8 cellular contexts compared by ENCODE assay signal in genomic region chr11:27472398-27473016, GRCh38. TPM values are rescaled to one million over a fixed set of nuclear protein-coding genes. Genes with fewer than 3 reads are reported as not detected.
DNase-seq lines count a peak whose midpoint lies in the region; ATAC-seq and TF ChIP-seq lines count a peak whose summit lies in the region.

LGR4 (minus strand) TSS chr11:27472790; CDS start chr11:27472302, 488 bp downstream.

- H3K4me3 Mint-ChIP-seq in activated CD4-positive, alpha-beta memory T cell treated with anti-CD3 and anti-CD28 coated beads, Interleukin-2, amount 10 ng/mL, durations not matched to agents 7 days and 5 days: peak within 1 kb of the TSS; percentile 77

- H3K36me3 ChIP-seq in duodenal mucosa (ENCODE audit: control insufficient read depth in 1 of 2, insufficient read depth in 2 of 2, low read length in 2 of 2): no peaks in the 10 kb centered on the region
- no peaks in the 10 kb centered on the region for H3K36me3 ChIP-seq in right lobe of liver

- peaks cover 6% of the 10 kb centered on the region for H3K4me1 Mint-ChIP-seq in activated CD4-positive, alpha-beta memory T cell treated with anti-CD3 and anti-CD28 coated beads, Interleukin-2, amount 10 ng/mL, durations not matched to agents 7 days and 5 days

- intact Hi-C loops in right lobe of liver (cut with DNase I): loop anchor here in 1 of 2 donors (10.0 kb wide), 1 partner anchor 168 kb away; no protein-coding TSS in a partner anchor

- peaks cover 41% of the 10 kb centered on the region for H3K27me3 Mint-ChIP-seq in activated CD4-positive, alpha-beta memory T cell treated with anti-CD3 and anti-CD28 coated beads, Interleukin-2, amount 10 ng/mL, durations not matched to agents 7 days and 5 days

- H3K27ac ChIP-seq in duodenal mucosa (ENCODE audit: low read depth, low read length) (peak within 1 kb of the TSS; percentile 67), right lobe of liver (peak within 1 kb of the TSS; percentile 89 to 98 (median 97))

- no peaks in the 10 kb centered on the region for H3K9me3 ChIP-seq in duodenal mucosa (ENCODE audit: control insufficient read depth in 1 of 2, low read length in 2 of 2)
- no peaks in the 10 kb centered on the region for H3K9me3 ChIP-seq in right lobe of liver

- no peaks in the 10 kb centered on the region for H3K9me3 Mint-ChIP-seq in activated CD4-positive, alpha-beta memory T cell treated with anti-CD3 and anti-CD28 coated beads, Interleukin-2, amount 10 ng/mL, durations not matched to agents 7 days and 5 days

- TF ChIP-seq CTCF in right lobe of liver (IDR thresholded peaks at IDR 0.05): no peak

- peak; percentile 95 for TF ChIP-seq POLR2A in right lobe of liver (IDR thresholded peaks at IDR 0.05)

- peak within 1 kb of the TSS; percentile 69 to 80 for H3K9ac ChIP-seq in duodenal mucosa (ENCODE audit: low read depth in 1 of 2, low read length in 2 of 2)

- peak; percentile 93 for DNase-seq in AG20443 (ENCODE audit: low spot score)
- peak; percentile 98 for DNase-seq in NCI-H748 treated with DMSO at 0.1 percent for 48 hours (lab: John Stamatoyannopoulos, UW)
- peak; percentile 61 for DNase-seq in activated CD4-positive, alpha-beta memory T cell treated with anti-CD3 and anti-CD28 coated beads, Interleukin-2, amount 10 ng/mL, durations not matched to agents 7 days and 5 days
- peak; percentile 95 to 99 (median 98) for DNase-seq in right lobe of liver
- peak; percentile 69 for DNase-seq in stimulated activated CD4-positive, alpha-beta T cell treated with anti-CD3 and anti-CD28 coated beads, Interleukin-4, amount 100 ng/mL, for 1 hour

- peak within 1 kb of the TSS; percentile 80 to 89 for H3K4me3 ChIP-seq in duodenal mucosa (ENCODE audit: low read depth in 1 of 2, low read length in 2 of 2)
- H3K4me3 ChIP-seq in right lobe of liver: peak within 1 kb of the TSS; percentile 70 to 83 (median 73)

- ATAC-seq in GM19351 (IDR thresholded peaks at IDR 0.05; ENCODE audit: unreplicated experiment): peak; percentile 85
- ATAC-seq in HG03469 (IDR thresholded peaks at IDR 0.05; ENCODE audit: unreplicated experiment): peak; percentile 75
- peak; percentile 85 to 95 (median 90) for ATAC-seq in right lobe of liver

- POLR2A ChIA-PET in activated CD4-positive, alpha-beta memory T cell treated with anti-CD3 and anti-CD28 coated beads, Interleukin-2, amount 10 ng/mL, durations not matched to agents 7 days and 5 days (lab: Charles Lee): no interaction called here

- H3K4me1 ChIP-seq in duodenal mucosa (ENCODE audit: control insufficient read depth in 1 of 2, insufficient read depth in 2 of 2, low read length in 2 of 2): peaks cover 22% of the 10 kb centered on the region in 2 donors
- H3K4me1 ChIP-seq in right lobe of liver: peaks cover 0 to 29% (median 3%) of the 10 kb centered on the region in 4 donors

- CTCF ChIA-PET in activated CD4-positive, alpha-beta memory T cell treated with anti-CD3 and anti-CD28 coated beads, Interleukin-2, amount 10 ng/mL, durations not matched to agents 7 days and 5 days (lab: Charles Lee): interaction anchor here (0.7 to 1.7 kb wide), 4 partner anchors 13 to 43 kb away, joined by 3 to 6 read pairs (median 4); no protein-coding TSS in a partner anchor

- no peaks in the 10 kb centered on the region for H3K36me3 Mint-ChIP-seq in activated CD4-positive, alpha-beta memory T cell treated with anti-CD3 and anti-CD28 coated beads, Interleukin-2, amount 10 ng/mL, durations not matched to agents 7 days and 5 days (ENCODE audit: low read depth)

- no peak within 1 kb of the TSS for H3K27ac Mint-ChIP-seq in activated CD4-positive, alpha-beta memory T cell treated with anti-CD3 and anti-CD28 coated beads, Interleukin-2, amount 10 ng/mL, durations not matched to agents 7 days and 5 days

- WGBS in right lobe of liver (ENCODE audit: insufficient coverage, low coverage, low lambda C conversion rate, missing lambda C conversion rate): 0% methylated on average over 15 of the region's 57 CpGs

- H3K27me3 ChIP-seq in duodenal mucosa (ENCODE audit: control insufficient read depth in 1 of 2, insufficient read depth in 2 of 2, low read length in 2 of 2) (no peaks in the 10 kb centered on the region), right lobe of liver (no peaks in the 10 kb centered on the region)

RNA-seq across cellular contexts. Expression of gene LGR4, which starts in this region (rescaled TPM):
- total RNA-seq in activated CD4-positive, alpha-beta memory T cell treated with anti-CD3 and anti-CD28 coated beads, Interleukin-2, amount 10 ng/mL, durations not matched to agents 7 days and 5 days: under 1 TPM in 1 of 2 experiments, not detected in 1; 0.10 TPM
- total RNA-seq in right lobe of liver: 10 to 100 TPM; 32.5 to 46.3 (median 44.1) TPM

Comparison
In these comparisons a context has a peak if more than half of its experiments do, and no peak if none do; other contexts are left out.
1. Peak in every context shown above with its lines: DNase-seq, ATAC-seq, H3K4me3 ChIP-seq and H3K27ac ChIP-seq.
2. RNA of gene LGR4 (total RNA-seq): 32.5 to 46.3 TPM in right lobe of liver; 0.10 TPM in activated CD4-positive, alpha-beta memory T cell treated with anti-CD3 and anti-CD28 coated beads, Interleukin-2, amount 10 ng/mL, durations not matched to agents 7 days and 5 days; every median in the first group is over 10 times any median in the second.
3. Peak in DNase-seq in activated CD4-positive, alpha-beta memory T cell treated with anti-CD3 and anti-CD28 coated beads, Interleukin-2, amount 10 ng/mL, durations not matched to agents 7 days and 5 days; RNA of the gene not detected or under 1 TPM.